Comparison of ENCODE assay signal across 28 cellular contexts in genomic region chr4:145680902-145681301, GRCh38. TPM values are rescaled to one million over a fixed set of nuclear protein-coding genes. Genes with fewer than 3 reads are reported as not detected.
DNase-seq lines count a peak whose midpoint lies in the region; ATAC-seq and TF ChIP-seq lines count a peak whose summit lies in the region.
"Had no signal": no experiment of that assay in that cellular context is flagged by ENCODE, and none has a peak within 500 bp of the region (broad histone marks: within the 10 kb centered on the region; RNA-seq: fewer than 3 reads in every experiment).

No MANE protein-coding gene starts in this region.

- H3K27me3 Mint-ChIP-seq in Calu3 (ENCODE audit: unreplicated experiment): no peaks in the 10 kb centered on the region

- H3K27me3 ChIP-seq in mucosa of stomach (ENCODE audit: control insufficient read depth, insufficient read depth, low read length) (no peaks in the 10 kb centered on the region), gastrocnemius medialis (no peaks in the 10 kb centered on the region)
- H3K27me3 ChIP-seq: body of pancreas had no signal

- H3K4me3 ChIP-seq in mucosa of stomach (ENCODE audit: low read length): no peak overlapping the region
- H3K4me3 ChIP-seq in gastrocnemius medialis: peak overlapping the region in 1 of 4 donors; percentile 31
- H3K4me3 ChIP-seq: body of pancreas, dorsolateral prefrontal cortex had no signal

- DNase-seq in Calu3: no peak
- DNase-seq in gastrocnemius medialis: no peak
- no peak for DNase-seq in GOT3 (lab: John Stamatoyannopoulos, UW)
- no peak for DNase-seq in cardiac septum (ENCODE audit: low spot score)
- DNase-seq: activated CD4-positive, alpha-beta T cell treated with anti-CD3 and anti-CD28 coated beads for 4 hours; activated naive CD4-positive, alpha-beta T cell; activated T-cell treated with anti-CD3 and anti-CD28 coated beads, Interleukin-2, amount 50 U/mL, for 48 hours; body of pancreas; C1 segment of cervical spinal cord; cerebellar nuclear complex; DMS79 treated with DMSO at 0.1 percent for 48 hours; dorsolateral prefrontal cortex; GF-D8; Kasumi-1; NCI-H1436; NCI-H2171 treated with DMSO at 0.1 percent for 48 hours; NCI-H524 treated with DMSO at 0.1 percent for 48 hours; retina; Right ventricle myocardium superior had no signal

- intact Hi-C loops in Calu3 (cut with micrococcal nuclease; ENCODE audit: unreplicated experiment) (loop anchor here (5.0 kb wide), 3 partner anchors 51 to 126 kb away; no protein-coding TSS in a partner anchor), gastrocnemius medialis (cut with DNase I; ENCODE audit: low total_unique reads) (loop anchor here (2.0 to 5.0 kb wide), 3 partner anchors 16 to 199 kb away; partner anchors contain the start of gene SMAD1), cardiac septum (cut with DNase I) (loop anchor here (5.0 kb wide), 1 partner anchor 56 kb away; no protein-coding TSS in a partner anchor)

- no peak overlapping the region for H3K4me3 Mint-ChIP-seq in Calu3 (ENCODE audit: low read depth, unreplicated experiment)

- H3K27ac ChIP-seq in VCaP: peak overlapping the region; percentile 22; the same call in 1 of the 2 replicates
- peak overlapping the region; percentile 79 to 91 (median 82) for H3K27ac ChIP-seq in gastrocnemius medialis
- H3K27ac ChIP-seq: dorsolateral prefrontal cortex, HL-60 had no signal

- no peak for ATAC-seq in gastrocnemius medialis
- ATAC-seq in HG03442 (IDR thresholded peaks at IDR 0.05; ENCODE audit: unreplicated experiment): no peak
- no peak for ATAC-seq in esophagus mucosa

- no peaks in the 10 kb centered on the region for H3K36me3 ChIP-seq in mucosa of stomach (ENCODE audit: control insufficient read depth, insufficient read depth, low read length)
- H3K36me3 ChIP-seq in gastrocnemius medialis: no peaks in the 10 kb centered on the region

- TF ChIP-seq POLR2A in gastrocnemius medialis (IDR thresholded peaks at IDR 0.05): no peak

- no peak for TF ChIP-seq CTCF in Calu3 (IDR thresholded peaks at IDR 0.05; ENCODE audit: unreplicated experiment)
- no peak for TF ChIP-seq CTCF in VCaP (conservative IDR thresholded peaks at IDR 0.05)
- TF ChIP-seq CTCF in gastrocnemius medialis (IDR thresholded peaks at IDR 0.05 in 4 of 5, conservative IDR thresholded peaks at IDR 0.05 in 1 of 5): no peak

- in situ Hi-C loops in gastrocnemius medialis (cut with MboI; ENCODE audit: low sequenced_read_pairs in 4 of 4): no loop called here

- peaks cover 26% of the 10 kb centered on the region for H3K4me1 ChIP-seq in mucosa of stomach (ENCODE audit: control insufficient read depth, insufficient read depth, low read length)
- peaks cover 25 to 36% of the 10 kb centered on the region in 2 donors for H3K4me1 ChIP-seq in gastrocnemius medialis

- H3K27ac Mint-ChIP-seq in Calu3 (ENCODE audit: unreplicated experiment): peak overlapping the region; percentile 91

- H3K9me3 Mint-ChIP-seq in Calu3 (ENCODE audit: low read depth, unreplicated experiment): no peaks in the 10 kb centered on the region

- BruUV-seq in Calu3 (replicated peaks; lab: Mats Ljungman, UMichigan): no TSS peak

- H3K36me3 Mint-ChIP-seq in Calu3 (ENCODE audit: insufficient read depth, unreplicated experiment): no peaks in the 10 kb centered on the region

- peak overlapping the region; percentile 32 for H3K9ac ChIP-seq in mucosa of stomach (ENCODE audit: low read length)

- H3K9me3 ChIP-seq in mucosa of stomach (ENCODE audit: control insufficient read depth, low read length) (no peaks in the 10 kb centered on the region), gastrocnemius medialis (peaks cover 0 to 5% (median 0%) of the 10 kb centered on the region in 3 donors)
- H3K9me3 ChIP-seq: body of pancreas had no signal

- H3K4me1 Mint-ChIP-seq in Calu3 (ENCODE audit: low read depth, unreplicated experiment): peaks cover 28% of the 10 kb centered on the region

- CTCF ChIA-PET in Calu3 (lab: Charles Lee): no interaction called here

RNA-seq across cellular contexts. Expression of gene C4orf51, which starts 1.0 kb away (rescaled TPM):
- total RNA-seq in Calu3 (2022) (not detected in 2 replicates), gastrocnemius medialis (not detected), cardiac septum (not detected), esophagus mucosa (not detected)
- total RNA-seq: body of pancreas, glomerular endothelial cell, liver, Right ventricle myocardium superior, subcutaneous adipose tissue, ureter had no signal
